Comparison of ENCODE assay signal across 22 cellular contexts in the genomic region with DNA sequence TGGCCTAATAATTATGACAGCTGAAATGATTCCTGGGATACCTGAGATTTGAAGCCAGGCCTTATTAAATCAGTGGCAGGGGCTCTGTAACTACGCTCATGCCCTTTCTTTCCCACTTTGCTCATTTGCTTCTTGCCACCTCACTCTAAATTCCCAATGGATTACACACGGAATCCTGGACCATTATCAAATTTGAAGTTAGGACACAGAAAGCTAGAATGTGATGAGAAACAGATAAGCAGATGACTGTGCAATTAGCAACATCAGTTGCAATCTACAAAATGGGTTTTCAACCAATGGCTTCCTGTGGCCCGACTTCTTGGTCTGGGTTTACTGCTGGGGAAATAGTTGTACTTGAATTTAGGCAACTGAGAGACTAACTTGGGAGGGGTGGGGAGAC.
"Had no signal": no experiment of that assay in that cellular context is flagged by ENCODE, and none has a peak within 500 bp of the region (broad histone marks: within the 10 kb centered on the region; RNA-seq: fewer than 3 reads in every experiment).

No MANE protein-coding gene starts in this region.

- H3K9me3 Mint-ChIP-seq: nephron had no signal

- H3K27ac Mint-ChIP-seq: activated CD4-positive, alpha-beta T cell treated with anti-CD3 and anti-CD28 coated beads, Interleukin-2, amount 10 ng/mL, durations not matched to agents 7 days and 5 days; activated CD8-positive, alpha-beta T cell treated with anti-CD3 and anti-CD28 coated beads, Interleukin-2, amount 10 ng/mL, durations not matched to agents 7 days and 5 days; activated naive CD4-positive, alpha-beta T cell treated with anti-CD3 and anti-CD28 coated beads for 36 hours had no signal

- H3K9me3 ChIP-seq: lower lobe of right lung, spleen had no signal

- H3K9ac ChIP-seq: parathyroid adenoma had no signal

- H3K4me3 ChIP-seq: lower lobe of right lung, sigmoid colon, spleen had no signal

- H3K4me3 Mint-ChIP-seq: activated CD4-positive, alpha-beta T cell treated with anti-CD3 and anti-CD28 coated beads, Interleukin-2, amount 10 ng/mL, durations not matched to agents 7 days and 5 days; activated CD8-positive, alpha-beta T cell treated with anti-CD3 and anti-CD28 coated beads, Interleukin-2, amount 10 ng/mL, durations not matched to agents 7 days and 5 days; activated naive CD4-positive, alpha-beta T cell treated with anti-CD3 and anti-CD28 coated beads for 36 hours; activated T-cell treated with anti-CD3 and anti-CD28 coated beads, Interleukin-2, amount 50 U/mL, for 4 hours; nephron had no signal

- H3K4me1 Mint-ChIP-seq: activated CD4-positive, alpha-beta T cell treated with anti-CD3 and anti-CD28 coated beads, Interleukin-2, amount 10 ng/mL, durations not matched to agents 7 days and 5 days had no signal

- H3K36me3 ChIP-seq: lower lobe of right lung, sigmoid colon, spleen had no signal

- ATAC-seq: activated CD4-positive, CD25-positive, alpha-beta regulatory T cell treated with anti-CD3 and anti-CD28 coated beads, Interleukin-2, amount 50 U/mL, for 24 hours; activated CD8-positive, alpha-beta T cell treated with anti-CD3 and anti-CD28 coated beads, Interleukin-2, amount 10 ng/mL, durations not matched to agents 7 days and 5 days; activated T-cell treated with anti-CD3 and anti-CD28 coated beads, Interleukin-2, amount 50 U/mL, for 4 hours; esophagus mucosa; lower lobe of right lung had no signal

- DNase-seq: activated CD4-positive, alpha-beta T cell treated with anti-CD3 and anti-CD28 coated beads, Interleukin-2, amount 10 ng/mL, durations not matched to agents 7 days and 5 days; activated CD8-positive, alpha-beta memory T cell treated with anti-CD3 and anti-CD28 coated beads, Interleukin-2, amount 50 U/mL, for 4 hours; activated CD8-positive, alpha-beta T cell treated with anti-CD3 and anti-CD28 coated beads, Interleukin-2, amount 10 ng/mL, durations not matched to agents 7 days and 5 days; activated naive CD4-positive, alpha-beta T cell treated with anti-CD3 and anti-CD28 coated beads for 36 hours; activated T-cell treated with anti-CD3 and anti-CD28 coated beads, Interleukin-2, amount 50 U/mL, for 4 hours; aorta; cerebellar nuclear complex; cortex of kidney; effector CD4-positive, alpha-beta T cell; hypothalamus; lower lobe of right lung; midbrain; sigmoid colon; spleen; stimulated activated CD8-positive, alpha-beta memory T cell treated with anti-CD3 and anti-CD28 coated beads, Interleukin-4, amount 100 ng/mL, for 48 hours; stimulated activated naive CD4-positive, alpha-beta T cell; T-helper 1 cell; T-helper 9 cell had no signal

- H3K27me3 Mint-ChIP-seq: activated CD4-positive, alpha-beta T cell treated with anti-CD3 and anti-CD28 coated beads, Interleukin-2, amount 10 ng/mL, durations not matched to agents 7 days and 5 days had no signal

- H3K27me3 ChIP-seq: sigmoid colon, spleen had no signal

- H3K4me1 ChIP-seq: lower lobe of right lung, parathyroid adenoma, sigmoid colon, spleen had no signal
